Comparison of ENCODE assay signal across 17 cellular contexts in genomic region chr3:5331567-5332269, GRCh38.
A peak's percentile ranks its signal among the peaks of the same experiment; 100 is the strongest.
DNase-seq lines count a peak whose midpoint lies in the region; ATAC-seq, FAIRE-seq and TF ChIP-seq lines count a peak whose summit lies in the region.
"Had no signal": no experiment of that assay in that cellular context is flagged by ENCODE, and none has a peak within 500 bp of the region (broad histone marks: within the 10 kb centered on the region; RNA-seq: fewer than 3 reads in every experiment).

No MANE protein-coding gene starts in this region.

- H3K36me3 ChIP-seq in HepG2 (replicated peaks in 1 of 2; ENCODE audit: control insufficient read depth in 1 of 2, insufficient read depth in 2 of 2, low read length in 2 of 2) (no peaks in the 10 kb centered on the region), right lobe of liver (no peaks in the 10 kb centered on the region), K562 (ENCODE audit: control insufficient read depth, insufficient read depth, low read length) (no peaks in the 10 kb centered on the region)
- H3K36me3 ChIP-seq: BLaER1, HAP-1 had no signal

- H3K27ac ChIP-seq in HepG2 (ENCODE audit: extremely low read length, insufficient read depth, low read length) (no peak overlapping the region), right lobe of liver (no peak overlapping the region), K562 (ENCODE audit: extremely low read depth, low read depth, low read length) (no peak overlapping the region)
- H3K27ac ChIP-seq: BLaER1, GM23248 had no signal

- TF ChIP-seq POLR2A in HepG2 (IDR thresholded peaks at IDR 0.05; ENCODE audit: insufficient read depth in 1 of 2, low read depth in 2 of 2, low read length in 2 of 2) (no peak), right lobe of liver (IDR thresholded peaks at IDR 0.05) (no peak), K562 (conservative IDR thresholded peaks at IDR 0.05) (no peak)

- H3K4me2 ChIP-seq in HepG2 (ENCODE audit: low read depth, low read length), result peak overlapping the region; percentile 56
- peak overlapping the region; percentile 69 for H3K4me2 ChIP-seq in K562 (ENCODE audit: insufficient read depth, low read length)
- H3K4me2 ChIP-seq: BLaER1 had no signal

- 17% methylated on average over 3 of the region's 3 CpGs for WGBS in HepG2 (ENCODE audit: low lambda C conversion rate)
- 54% methylated on average over 3 of the region's 3 CpGs for WGBS in right lobe of liver (ENCODE audit: insufficient coverage, low coverage, low lambda C conversion rate, missing lambda C conversion rate)
- WGBS in K562 (ENCODE audit: insufficient coverage, low coverage, missing lambda C conversion rate), result 5% methylated on average over 3 of the region's 3 CpGs

- BruUV-seq in HepG2 (replicated peaks; lab: Mats Ljungman, UMichigan) (no TSS peak), K562 (replicated peaks; lab: Mats Ljungman, UMichigan) (no TSS peak)

- no peaks in the 10 kb centered on the region for H3K27me3 ChIP-seq in HepG2 (ENCODE audit: control insufficient read depth in 1 of 2, insufficient read depth in 2 of 2, low read length in 2 of 2)
- H3K27me3 ChIP-seq in right lobe of liver, result no peaks in the 10 kb centered on the region
- H3K27me3 ChIP-seq in K562 (ENCODE audit: control insufficient read depth in 2 of 2, insufficient read depth in 2 of 2, low read length in 2 of 2), result peaks cover 10% of the 10 kb centered on the region in 2 experiments; a peak in 4 of 5 replicates
- H3K27me3 ChIP-seq: BLaER1 had no signal

- H3K9ac ChIP-seq in HepG2 (ENCODE audit: insufficient read depth, low read depth, low read length) (no peak overlapping the region), K562 (ENCODE audit: insufficient read depth in 1 of 2, low read depth in 2 of 2, low read length in 2 of 2) (no peak overlapping the region; a peak in 1 of 4 replicates)
- H3K9ac ChIP-seq: BLaER1, GM23248 had no signal

- H3K79me2 ChIP-seq in HepG2 (ENCODE audit: insufficient read depth, low read length) (no peaks in the 10 kb centered on the region), K562 (ENCODE audit: control insufficient read depth, insufficient read depth, low read length) (no peaks in the 10 kb centered on the region)

- H2AFZ ChIP-seq in HepG2 (ENCODE audit: low read length) (no peak overlapping the region), K562 (ENCODE audit: low read depth, low read length) (peak overlapping the region; percentile 58)
- H2AFZ ChIP-seq: GM23248 had no signal

- TF ChIP-seq RAD21 in HepG2 (CRISPR knock-in tag; IDR thresholded peaks at IDR 0.05) (no peak), K562 (CRISPR knock-in tag; conservative IDR thresholded peaks at IDR 0.05 in 1 of 2, IDR thresholded peaks at IDR 0.05 in 1 of 2) (no peak)

- H4K20me1 ChIP-seq in HepG2 (ENCODE audit: insufficient read depth, low read length), result no peaks in the 10 kb centered on the region
- no peaks in the 10 kb centered on the region for H4K20me1 ChIP-seq in K562 (replicated peaks; ENCODE audit: control insufficient read depth, insufficient read depth, low read length)
- H4K20me1 ChIP-seq: BLaER1 had no signal

- no peak for FAIRE-seq in HepG2 (lab: Jason Lieb, UNC)
- peak; percentile 57 for FAIRE-seq in GM19239 (lab: Jason Lieb, UNC)
- no peak for FAIRE-seq in K562 (lab: Jason Lieb, UNC)
- peak; percentile 30 for FAIRE-seq in urothelium cell line (lab: Jason Lieb, UNC)
- FAIRE-seq: A204.1, G401.6, GM12891 had no signal

- H3K9me3 ChIP-seq in HepG2 (ENCODE audit: low read length) (no peaks in the 10 kb centered on the region), right lobe of liver (no peaks in the 10 kb centered on the region), K562 (replicated peaks; ENCODE audit: control insufficient read depth, insufficient read depth, low read depth, low read length) (no peaks in the 10 kb centered on the region)
- H3K9me3 ChIP-seq: BLaER1, HAP-1 had no signal

- POLR2A ChIA-PET in HepG2 (lab: Yijun Ruan, JAX) (interaction anchor here (0.6 to 0.7 kb wide), 2 partner anchors 9 to 17 kb away, joined by 3 read pairs; no protein-coding TSS in a partner anchor), K562 (lab: Yijun Ruan, JAX) (interaction anchor here (0.7 to 1.5 kb wide), 4 partner anchors 9 to 61 kb away, joined by 3 to 4 read pairs (median 3); no protein-coding TSS in a partner anchor)

- DNase-seq in HepG2 (ENCODE audit: low spot score) (peak; percentile 71), right lobe of liver (no peak), GM19239 (ENCODE audit: insufficient read length, low spot score) (no peak), K562 (ENCODE audit: extremely low read depth in 1 of 4, low spot score in 3 of 4) (no peak), urothelium cell line (ENCODE audit: low spot score) (no peak), islet precursor cell (no peak), DMS53 (lab: John Stamatoyannopoulos, UW) (no peak)
- DNase-seq in NK-92 treated with Interleukin-12 subunit alpha and Interleukin-12 subunit beta, amount 100 ng/mL, for 24 hours (lab: John Stamatoyannopoulos, UW), result no peak
- DNase-seq: AML-193; CD4-positive, alpha-beta memory T cell; DMS 273 treated with DMSO at 0.1 percent for 48 hours; GM23248 had no signal

- intact Hi-C loops in HepG2 (cut with micrococcal nuclease; ENCODE audit: unreplicated experiment) (no loop called here), right lobe of liver (cut with DNase I) (no loop called here), K562 (cut with micrococcal nuclease) (no loop called here)

- CTCF ChIA-PET in HepG2 (lab: Yijun Ruan, JAX; ENCODE audit: low intra/inter-chr PET ratio, low total read pairs) (no interaction called here), K562 (lab: Yijun Ruan, JAX; ENCODE audit: low intra/inter-chr PET ratio) (no interaction called here)

- TF ChIP-seq EP300 in HepG2 (IDR thresholded peaks at IDR 0.05; ENCODE audit: low read depth in 2 of 2, low read length in 2 of 2), result peak in 1 of 2 experiments; percentile 57; a peak in 2 of 4 replicates
- no peak for TF ChIP-seq EP300 in HepG2 (CRISPR knock-in tag; IDR thresholded peaks at IDR 0.05; ENCODE audit: borderline replicate concordance)
- no peak for TF ChIP-seq EP300 in K562 (IDR thresholded peaks at IDR 0.05; ENCODE audit: low read length)

- in situ Hi-C loops in HepG2 (cut with HindIII; ENCODE audit: extremely low pct_ligation_motif_present, low pct_unique_long_range_greater_than_20kb), result no loop called here
- in situ Hi-C loops in K562 (cut with MboI), result no loop called here

- peak; percentile 95 for ATAC-seq in HepG2
- ATAC-seq in right lobe of liver, result no peak
- ATAC-seq in K562, result no peak

- TF ChIP-seq CTCF in HepG2 (CRISPR knock-in tag; IDR thresholded peaks at IDR 0.05), result no peak
- no peak for TF ChIP-seq CTCF in right lobe of liver (IDR thresholded peaks at IDR 0.05)
- TF ChIP-seq CTCF in K562 (IDR thresholded peaks at IDR 0.05 in 2 of 3, conservative IDR thresholded peaks at IDR 0.05 in 1 of 3; ENCODE audit: insufficient read depth in 2 of 3, low read depth in 1 of 3, low read length in 3 of 3), result no peak

- peaks cover 34% of the 10 kb centered on the region for H3K4me1 ChIP-seq in HepG2 (ENCODE audit: insufficient read depth, low read length)
- no peaks in the 10 kb centered on the region for H3K4me1 ChIP-seq in right lobe of liver
- H3K4me1 ChIP-seq in K562 (replicated peaks in 1 of 2; ENCODE audit: control insufficient read depth in 2 of 2, insufficient read depth in 2 of 2, low read length in 2 of 2), result peaks cover 5 to 6% of the 10 kb centered on the region in 2 experiments; a peak in 4 of 5 replicates
- H3K4me1 ChIP-seq: BLaER1, HAP-1 had no signal

- H3K4me3 ChIP-seq in HepG2 (replicated peaks in 1 of 3; ENCODE audit: insufficient read depth in 1 of 3, low read depth in 2 of 3, low read length in 3 of 3) (no peak overlapping the region; a peak in 1 of 6 replicates), right lobe of liver (no peak overlapping the region), K562 (no peak overlapping the region)
- H3K4me3 ChIP-seq: BLaER1, GM23248, HAP-1 had no signal

- H3K9me1 ChIP-seq in K562 (ENCODE audit: control insufficient read depth, insufficient read depth, low read length), result no peaks in the 10 kb centered on the region

TF ChIP-seq in HepG2, 621 proteins besides CTCF, POLR2A, EP300 and RAD21 (continues in another document):
- TF ChIP-seq ZNF558 (CRISPR knock-in tag; IDR thresholded peaks at IDR 0.05; ENCODE audit: borderline replicate concordance), result no peak
- TF ChIP-seq DNMT1 (CRISPR knock-in tag; IDR thresholded peaks at IDR 0.05), result no peak
- TF ChIP-seq THYN1 (CRISPR knock-in tag; IDR thresholded peaks at IDR 0.05; ENCODE audit: borderline replicate concordance, low read depth), result no peak
- no peak for TF ChIP-seq STAG1 (CRISPR knock-in tag; IDR thresholded peaks at IDR 0.05)
- TF ChIP-seq GLMP (CRISPR knock-in tag; IDR thresholded peaks at IDR 0.05; ENCODE audit: borderline replicate concordance), result no peak
- TF ChIP-seq KAT7 (CRISPR knock-in tag; IDR thresholded peaks at IDR 0.05; ENCODE audit: borderline replicate concordance), result no peak

TF ChIP-seq in K562, 482 proteins besides CTCF, POLR2A, EP300 and RAD21 (continues in another document):
- no peak for TF ChIP-seq U2AF2 (optimal IDR thresholded peaks at IDR 0.05; ENCODE audit: low read depth, low read length)

Comparison
In these comparisons a context has a peak if more than half of its experiments do, and no peak if none do; other contexts are left out.
1. Of the 241 proteins assayed by ChIP-seq in both HepG2 and K562: peak only in HepG2: ARID3A, BCL6, FOXA3, FOXJ3, FOXP4, GATAD2A and 7 more; only in K562: none; in both: none; in neither: 220; mixed calls (peak in some experiments, not most) for 8.